ENCODE assay signal across 24 cellular contexts in the genomic region with DNA sequence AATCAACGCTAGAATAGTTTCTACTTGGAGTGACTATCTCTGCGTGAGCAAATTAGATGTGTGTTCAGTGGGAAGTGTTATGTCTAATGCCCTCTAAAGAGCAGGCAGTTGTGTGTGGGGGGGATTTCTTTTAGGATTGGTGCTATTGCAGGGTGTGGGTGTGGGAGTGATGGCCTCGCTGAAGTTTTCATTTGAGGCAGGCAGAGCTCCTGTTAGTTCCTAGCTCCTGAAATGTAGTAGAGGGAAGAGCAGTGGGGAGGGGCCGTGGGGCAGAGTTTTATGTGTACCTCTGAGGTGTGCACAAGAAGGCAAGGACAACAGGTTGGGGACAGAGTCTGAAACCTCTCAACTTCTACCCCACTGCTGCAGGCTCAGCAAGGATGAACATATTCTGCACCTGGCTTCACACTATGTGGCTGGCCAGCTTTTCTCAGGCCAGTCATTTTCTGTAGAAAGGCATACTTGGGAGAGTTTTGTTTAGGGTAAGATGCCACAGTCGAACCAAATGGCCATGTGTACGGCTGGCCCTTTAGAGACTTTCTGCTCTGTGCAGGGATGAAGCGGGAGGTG.
DNase-seq lines count a peak whose midpoint lies in the region; ATAC-seq and TF ChIP-seq lines count a peak whose summit lies in the region.
"Had no signal": no experiment of that assay in that cellular context is flagged by ENCODE, and none has a peak within 500 bp of the region (broad histone marks: within the 10 kb centered on the region; RNA-seq: fewer than 3 reads in every experiment).

No MANE protein-coding gene starts in this region.

- no peaks in the 10 kb centered on the region for H3K27me3 Mint-ChIP-seq in stimulated activated naive CD8-positive, alpha-beta T cell treated with anti-CD3 and anti-CD28 coated beads, Interleukin-15, Interleukin-2, amounts not matched to agents 100 ng/mL and 50 ng/mL, for 24 hours
- H3K27me3 Mint-ChIP-seq in type B pancreatic cell, result no peaks in the 10 kb centered on the region
- H3K27me3 Mint-ChIP-seq: CD4-positive, alpha-beta T cell had no signal

- H3K4me1 ChIP-seq in lung (ENCODE audit: control insufficient read depth in 2 of 2, insufficient read depth in 2 of 2, low read length in 2 of 2), result peaks cover 0 to 6% of the 10 kb centered on the region in 2 donors
- H3K4me1 ChIP-seq: adrenal gland, right lobe of liver, thyroid gland had no signal

- no peak for ATAC-seq in stimulated activated naive CD8-positive, alpha-beta T cell treated with anti-CD3 and anti-CD28 coated beads, Interleukin-15, Interleukin-2, amounts not matched to agents 100 U/mL and 50 U/mL, for 24 hours
- ATAC-seq in SK-N-SH treated with all-trans-retinoic acid at 6 μM for 48 hours (peak; percentile 36), lung (ENCODE audit: insufficient read depth, low FRiP score) (no peak)
- ATAC-seq: right lobe of liver had no signal

- peaks cover 43% of the 10 kb centered on the region for H3K4me1 Mint-ChIP-seq in stimulated activated naive CD8-positive, alpha-beta T cell treated with anti-CD3 and anti-CD28 coated beads, Interleukin-15, Interleukin-2, amounts not matched to agents 100 ng/mL and 50 ng/mL, for 24 hours (ENCODE audit: low read depth)
- peaks cover 38% of the 10 kb centered on the region for H3K4me1 Mint-ChIP-seq in type B pancreatic cell (ENCODE audit: unreplicated experiment)

- WGBS in lung, 2 donors, result 83 to 86% methylated on average over 7 of the region's 7 CpGs

- peaks cover 17% of the 10 kb centered on the region for H3K9me3 Mint-ChIP-seq in stimulated activated naive CD8-positive, alpha-beta T cell treated with anti-CD3 and anti-CD28 coated beads, Interleukin-15, Interleukin-2, amounts not matched to agents 100 ng/mL and 50 ng/mL, for 24 hours
- peaks cover 5% of the 10 kb centered on the region for H3K9me3 Mint-ChIP-seq in type B pancreatic cell

- POLR2A ChIA-PET in HEK293T (lab: Yijun Ruan, JAX), result no interaction called here

- H3K27ac ChIP-seq in lung (ENCODE audit: low read depth in 1 of 2, low read length in 1 of 2), result no peak overlapping the region
- H3K27ac ChIP-seq: adrenal gland, right lobe of liver, thyroid gland had no signal

- DNase-seq in stimulated activated naive CD8-positive, alpha-beta T cell treated with anti-CD3 and anti-CD28 coated beads, Interleukin-15, Interleukin-2, amounts not matched to agents 100 U/mL and 50 U/mL, for 24 hours, result no peak
- DNase-seq in lung (ENCODE audit: low spot score), result peak; percentile 14
- no peak for DNase-seq in type B pancreatic cell (ENCODE audit: extremely low spot score, unreplicated experiment)
- DNase-seq in HEK293T (ENCODE audit: extremely low spot score), result no peak
- DNase-seq in stimulated activated naive CD4-positive, alpha-beta T cell treated with Interleukin-2 at 50 U/mL for 16 hours (lab: John Stamatoyannopoulos, UW), result no peak
- no peak for DNase-seq in NCI-H146 treated with DMSO at 0.1 percent for 48 hours (lab: John Stamatoyannopoulos, UW; ENCODE audit: unreplicated experiment)
- DNase-seq: activated CD4-positive, alpha-beta T cell treated with anti-CD3 and anti-CD28 coated beads for 48 hours; activated effector memory CD4-positive, alpha-beta T cell treated with Interleukin-2 at 50 U/mL for 16 hours; adrenal gland; CD4-positive, alpha-beta T cell; cortex of kidney; DMS53; foreskin melanocyte; hypothalamus; IMR-90; MM.1S; naive B cell; NCI-H1930; NCI-H446; NK-92 treated with Interleukin-12 subunit alpha and Interleukin-12 subunit beta, amount 100 ng/mL, for 24 hours; right lobe of liver; thyroid gland had no signal

- no peaks in the 10 kb centered on the region for H3K27me3 ChIP-seq in lung (ENCODE audit: control insufficient read depth, insufficient read depth)
- H3K27me3 ChIP-seq: adrenal gland, right lobe of liver, thyroid gland had no signal

- H3K36me3 Mint-ChIP-seq in stimulated activated naive CD8-positive, alpha-beta T cell treated with anti-CD3 and anti-CD28 coated beads, Interleukin-15, Interleukin-2, amounts not matched to agents 100 ng/mL and 50 ng/mL, for 24 hours (ENCODE audit: low read depth), result peaks cover 10% of the 10 kb centered on the region
- H3K36me3 Mint-ChIP-seq in type B pancreatic cell, result no peaks in the 10 kb centered on the region

- TF ChIP-seq CTCF in lung (IDR thresholded peaks at IDR 0.05; ENCODE audit: control extremely low read depth, extremely low read depth) (no peak), type B pancreatic cell (conservative IDR thresholded peaks at IDR 0.05) (no peak)

- no peak overlapping the region for H3K4me3 Mint-ChIP-seq in stimulated activated naive CD8-positive, alpha-beta T cell treated with anti-CD3 and anti-CD28 coated beads, Interleukin-15, Interleukin-2, amounts not matched to agents 100 ng/mL and 50 ng/mL, for 24 hours
- H3K4me3 Mint-ChIP-seq in type B pancreatic cell, result no peak overlapping the region
- H3K4me3 Mint-ChIP-seq: CD4-positive, alpha-beta T cell; naive B cell had no signal

- H3K9me3 ChIP-seq in lung (ENCODE audit: control insufficient read depth in 2 of 2, insufficient read depth in 1 of 2, low read length in 1 of 2), result no peaks in the 10 kb centered on the region
- H3K9me3 ChIP-seq: adrenal gland, right lobe of liver, thyroid gland had no signal

- H3K27ac Mint-ChIP-seq in stimulated activated naive CD8-positive, alpha-beta T cell treated with anti-CD3 and anti-CD28 coated beads, Interleukin-15, Interleukin-2, amounts not matched to agents 100 ng/mL and 50 ng/mL, for 24 hours, result peak overlapping the region; percentile 54
- peak overlapping the region; percentile 97 for H3K27ac Mint-ChIP-seq in type B pancreatic cell
- H3K27ac Mint-ChIP-seq: CD4-positive, alpha-beta T cell had no signal

- CTCF ChIA-PET in HEK293T (lab: Yijun Ruan, JAX), result interaction anchor here (0.9 kb wide), 1 partner anchor 12 kb away, joined by 3 read pairs; no protein-coding TSS in a partner anchor

- no peak overlapping the region for H3K4me3 ChIP-seq in lung
- H3K4me3 ChIP-seq: adrenal gland, right lobe of liver, thyroid gland had no signal

- H3K36me3 ChIP-seq in lung (ENCODE audit: control insufficient read depth in 2 of 2, insufficient read depth in 2 of 2, low read length in 2 of 2), result no peaks in the 10 kb centered on the region
- H3K36me3 ChIP-seq: adrenal gland, right lobe of liver, thyroid gland had no signal

TF ChIP-seq in SK-N-SH treated with all-trans-retinoic acid at 6 μM for 48 hours, 23 proteins besides CTCF, POLR2A, EP300 and RAD21 (continues in another document):
- TF ChIP-seq BACH2 (CRISPR knock-in tag; IDR thresholded peaks at IDR 0.05; ENCODE audit: borderline replicate concordance), result no peak
- TF ChIP-seq TCF4 (CRISPR knock-in tag; IDR thresholded peaks at IDR 0.05; ENCODE audit: borderline replicate concordance), result no peak
- no peak for TF ChIP-seq PPARA (CRISPR knock-in tag; IDR thresholded peaks at IDR 0.05; ENCODE audit: borderline replicate concordance)
- no peak for TF ChIP-seq ISL1 (CRISPR knock-in tag; IDR thresholded peaks at IDR 0.05)
- TF ChIP-seq ZNF8 (CRISPR knock-in tag; IDR thresholded peaks at IDR 0.05), result no peak
- TF ChIP-seq SNAI2 (CRISPR knock-in tag; IDR thresholded peaks at IDR 0.05), result no peak
- TF ChIP-seq, protein P1, sequence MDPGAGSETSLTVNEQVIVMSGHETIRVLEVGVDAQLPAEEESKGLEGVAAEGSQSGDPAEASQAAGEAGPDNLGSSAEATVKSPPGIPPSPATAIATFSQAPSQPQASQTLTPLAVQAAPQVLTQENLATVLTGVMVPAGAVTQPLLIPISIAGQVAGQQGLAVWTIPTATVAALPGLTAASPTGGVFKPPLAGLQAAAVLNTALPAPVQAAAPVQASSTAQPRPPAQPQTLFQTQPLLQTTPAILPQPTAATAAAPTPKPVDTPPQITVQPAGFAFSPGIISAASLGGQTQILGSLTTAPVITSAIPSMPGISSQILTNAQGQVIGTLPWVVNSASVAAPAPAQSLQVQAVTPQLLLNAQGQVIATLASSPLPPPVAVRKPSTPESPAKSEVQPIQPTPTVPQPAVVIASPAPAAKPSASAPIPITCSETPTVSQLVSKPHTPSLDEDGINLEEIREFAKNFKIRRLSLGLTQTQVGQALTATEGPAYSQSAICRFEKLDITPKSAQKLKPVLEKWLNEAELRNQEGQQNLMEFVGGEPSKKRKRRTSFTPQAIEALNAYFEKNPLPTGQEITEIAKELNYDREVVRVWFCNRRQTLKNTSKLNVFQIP (CRISPR knock-in tag; IDR thresholded peaks at IDR 0.05; ENCODE audit: borderline replicate concordance, low read depth), result no peak
- no peak for TF ChIP-seq ZC3H10 (CRISPR knock-in tag; IDR thresholded peaks at IDR 0.05)

TF ChIP-seq in HEK293T, 16 proteins besides CTCF, POLR2A, EP300 and RAD21:
- TF ChIP-seq ARNT (IDR thresholded peaks at IDR 0.05) (no peak), SUZ12 (IDR thresholded peaks at IDR 0.05) (no peak), HDGF (IDR thresholded peaks at IDR 0.05; ENCODE audit: borderline replicate concordance) (no peak), FOXK2 (IDR thresholded peaks at IDR 0.05) (no peak), NFRKB (IDR thresholded peaks at IDR 0.05) (no peak), FOXM1 (IDR thresholded peaks at IDR 0.05; ENCODE audit: borderline replicate concordance) (no peak), SP1 (IDR thresholded peaks at IDR 0.05) (no peak), ZNF384 (IDR thresholded peaks at IDR 0.05) (no peak), ELF4 (IDR thresholded peaks at IDR 0.05) (no peak), L3MBTL2 (conservative IDR thresholded peaks at IDR 0.05) (no peak), BHLHE40 (IDR thresholded peaks at IDR 0.05; ENCODE audit: borderline replicate concordance) (no peak)
- TF ChIP-seq, protein P2, sequence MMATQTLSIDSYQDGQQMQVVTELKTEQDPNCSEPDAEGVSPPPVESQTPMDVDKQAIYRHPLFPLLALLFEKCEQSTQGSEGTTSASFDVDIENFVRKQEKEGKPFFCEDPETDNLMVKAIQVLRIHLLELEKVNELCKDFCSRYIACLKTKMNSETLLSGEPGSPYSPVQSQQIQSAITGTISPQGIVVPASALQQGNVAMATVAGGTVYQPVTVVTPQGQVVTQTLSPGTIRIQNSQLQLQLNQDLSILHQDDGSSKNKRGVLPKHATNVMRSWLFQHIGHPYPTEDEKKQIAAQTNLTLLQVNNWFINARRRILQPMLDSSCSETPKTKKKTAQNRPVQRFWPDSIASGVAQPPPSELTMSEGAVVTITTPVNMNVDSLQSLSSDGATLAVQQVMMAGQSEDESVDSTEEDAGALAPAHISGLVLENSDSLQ (IDR thresholded peaks at IDR 0.05), result no peak
TF ChIP-seq in HEK293T: peak in this region for 0.
